ENCODE assay signal across 14 cellular contexts in genomic region chrX:86149089-86149488, GRCh38. TPM values are rescaled to one million over a fixed set of nuclear protein-coding genes. Genes with fewer than 3 reads are reported as not detected.
DNase-seq lines count a peak whose midpoint lies in the region; ATAC-seq, FAIRE-seq and TF ChIP-seq lines count a peak whose summit lies in the region.
"Had no signal": no experiment of that assay in that cellular context is flagged by ENCODE, and none has a peak within 500 bp of the region (broad histone marks: within the 10 kb centered on the region; RNA-seq: fewer than 3 reads in every experiment).

No MANE protein-coding gene starts in this region.

- ATAC-seq in A549 (no peak), GM23338 (no peak), HG02588 (IDR thresholded peaks at IDR 0.05; ENCODE audit: unreplicated experiment) (no peak), omental fat pad (ENCODE audit: low FRiP score) (no peak)

- H3K27ac Mint-ChIP-seq in GM23338 = no peak overlapping the region
- no peak overlapping the region for H3K27ac Mint-ChIP-seq in chondrocyte (ENCODE audit: unreplicated experiment)

- DNase-seq in A549 (ENCODE audit: low read depth in 1 of 2, low spot score in 1 of 2) (no peak), GM23338 (ENCODE audit: low spot score) (no peak), chondrocyte (ENCODE audit: low spot score) (no peak), omental fat pad (ENCODE audit: low spot score) (no peak), medulla oblongata (ENCODE audit: extremely low spot score) (no peak), GM20000 (ENCODE audit: low spot score) (no peak)
- DNase-seq: activated CD4-positive, CD25-positive, alpha-beta regulatory T cell treated with anti-CD3 and anti-CD28 coated beads, Interleukin-2, amount 50 U/mL, for 72 hours; cerebellar nuclear complex; DMS 273 treated with DMSO at 0.1 percent for 48 hours; GM23248; hippocampal formation; NCI-H1436 had no signal

- no peaks in the 10 kb centered on the region for H3K36me3 Mint-ChIP-seq in GM23338 (ENCODE audit: low read depth)
- peaks cover 2% of the 10 kb centered on the region for H3K36me3 Mint-ChIP-seq in chondrocyte (ENCODE audit: low read depth)

- H3K4me2 ChIP-seq in A549 (peak overlapping the region; percentile 75), GM23338 (peak overlapping the region; percentile 84), neural cell (ENCODE audit: low read length) (no peak overlapping the region)

- H3K27ac ChIP-seq in A549 (no peak overlapping the region), GM23338 (ENCODE audit: low read depth) (no peak overlapping the region), neural cell (ENCODE audit: low read length) (no peak overlapping the region)
- H3K27ac ChIP-seq: GM23248 had no signal

- no peak for TF ChIP-seq CTCF in A549 (IDR thresholded peaks at IDR 0.05)
- TF ChIP-seq CTCF in GM23338 (conservative IDR thresholded peaks at IDR 0.05; ENCODE audit: low read depth in 2 of 2) = no peak
- TF ChIP-seq CTCF in chondrocyte (IDR thresholded peaks at IDR 0.05) = no peak
- TF ChIP-seq CTCF in neural cell (IDR thresholded peaks at IDR 0.05; ENCODE audit: poor library complexity, severe bottlenecking) = no peak
- no peak for TF ChIP-seq CTCF in omental fat pad (IDR thresholded peaks at IDR 0.05)
- TF ChIP-seq CTCF in GM20000 (IDR thresholded peaks at IDR 0.05; ENCODE audit: extremely low read depth, missing control alignments) = no peak

- no peak for FAIRE-seq in A549 (lab: Jason Lieb, UNC)

- H3K4me3 Mint-ChIP-seq in GM23338 (peak overlapping the region; percentile 91), chondrocyte (ENCODE audit: unreplicated experiment) (peak overlapping the region; percentile 84)

- H3K4me3 ChIP-seq in A549 (peak overlapping the region; percentile 50), GM23338 (peak overlapping the region; percentile 68), neural cell (ENCODE audit: low read length) (peak overlapping the region; percentile 71)

- H3K27me3 Mint-ChIP-seq in GM23338 (ENCODE audit: insufficient read depth, low read depth, poor library complexity) (peaks cover 34% of the 10 kb centered on the region), chondrocyte (ENCODE audit: low read depth) (peaks cover 56% of the 10 kb centered on the region)

- 19% methylated on average over 11 of the region's 11 CpGs for WGBS in A549 (ENCODE audit: missing lambda C conversion rate)

- TF ChIP-seq POLR2A in A549 (IDR thresholded peaks at IDR 0.05; ENCODE audit: low read length) = no peak

- CTCF ChIA-PET in A549 (lab: Yijun Ruan, JAX) = no interaction called here

- peaks cover 9% of the 10 kb centered on the region; the same call in 1 of the 3 replicates for H3K9me3 ChIP-seq in A549
- H3K9me3 ChIP-seq in neural cell (ENCODE audit: low read length) = no peaks in the 10 kb centered on the region

- H3K27me3 ChIP-seq in GM23338 (ENCODE audit: insufficient read depth) (peaks cover 49% of the 10 kb centered on the region), neural cell (ENCODE audit: insufficient read depth, low read depth, low read length) (peaks cover 25% of the 10 kb centered on the region)

- H3K4me1 Mint-ChIP-seq in GM23338 = peaks cover 8% of the 10 kb centered on the region; the same call in 2 of the 3 replicates
- H3K4me1 Mint-ChIP-seq in chondrocyte (ENCODE audit: low read depth) = peaks cover 21% of the 10 kb centered on the region

- H3K4me1 ChIP-seq in A549 (peaks cover 4% of the 10 kb centered on the region; the same call in 1 of the 3 replicates), GM23338 (ENCODE audit: insufficient read depth) (peaks cover 9% of the 10 kb centered on the region; the same call in 1 of the 2 replicates)

- H3K9me3 Mint-ChIP-seq in GM23338 = no peaks in the 10 kb centered on the region
- H3K9me3 Mint-ChIP-seq in chondrocyte (ENCODE audit: low read depth) = no peaks in the 10 kb centered on the region

- no peak for TF ChIP-seq EP300 in A549 (IDR thresholded peaks at IDR 0.05)
- no peak for TF ChIP-seq EP300 in neural cell (conservative IDR thresholded peaks at IDR 0.05; ENCODE audit: poor library complexity, severe bottlenecking)

- POLR2A ChIA-PET in A549 (lab: Yijun Ruan, JAX) = no interaction called here

- no peaks in the 10 kb centered on the region for H3F3A ChIP-seq in GM23338 (replicated peaks; ENCODE audit: low read depth)
- H3F3A ChIP-seq in neural cell (ENCODE audit: insufficient read depth, low read length, poor library complexity, severe bottlenecking) = no peaks in the 10 kb centered on the region

- H3K9me2 ChIP-seq in GM23338 (ENCODE audit: insufficient read depth) (no peaks in the 10 kb centered on the region), neural cell (ENCODE audit: insufficient read depth, low read length) (no peaks in the 10 kb centered on the region)

- H2AFZ ChIP-seq in GM23338 (peak overlapping the region; percentile 76), neural cell (ENCODE audit: low read depth, low read length) (no peak overlapping the region)

- TF ChIP-seq RAD21 in A549 (conservative IDR thresholded peaks at IDR 0.05 in 1 of 2, IDR thresholded peaks at IDR 0.05 in 1 of 2) (no peak), neural cell (conservative IDR thresholded peaks at IDR 0.05) (no peak)

- H4K20me1 ChIP-seq in GM23338 (replicated peaks; ENCODE audit: insufficient read depth) (no peaks in the 10 kb centered on the region; the same call in 1 of the 2 replicates), neural cell (ENCODE audit: insufficient read depth) (no peaks in the 10 kb centered on the region)

- H3K79me2 ChIP-seq in GM23338 (replicated peaks; ENCODE audit: insufficient read depth) = no peaks in the 10 kb centered on the region
- H3K79me2 ChIP-seq in neural cell (replicated peaks; ENCODE audit: insufficient read depth, low read length) = no peaks in the 10 kb centered on the region

- H3K36me3 ChIP-seq in GM23338 (ENCODE audit: insufficient read depth) = no peaks in the 10 kb centered on the region
- no peaks in the 10 kb centered on the region for H3K36me3 ChIP-seq in neural cell (ENCODE audit: insufficient read depth, low read length)

- H3K9ac ChIP-seq in neural cell (ENCODE audit: low read length) = peak overlapping the region; percentile 9
- H3K9ac ChIP-seq: GM23248 had no signal

TF ChIP-seq in A549, 52 proteins besides CTCF, POLR2A, EP300 and RAD21 (continues in another document):
- TF ChIP-seq GATA3 (IDR thresholded peaks at IDR 0.05; ENCODE audit: borderline replicate concordance) (no peak), ZNF302 (CRISPR knock-in tag; IDR thresholded peaks at IDR 0.05) (no peak), SREBF2 (IDR thresholded peaks at IDR 0.05) (no peak), KDM1A (IDR thresholded peaks at IDR 0.05; ENCODE audit: low read depth) (no peak), MAFK (IDR thresholded peaks at IDR 0.05; ENCODE audit: partially characterized antibody) (no peak), ZSCAN20 (CRISPR knock-in tag; IDR thresholded peaks at IDR 0.05) (no peak), JUN (IDR thresholded peaks at IDR 0.05) (no peak), ZFP36 (IDR thresholded peaks at IDR 0.05; ENCODE audit: borderline replicate concordance, partially characterized antibody) (no peak)

TF ChIP-seq in neural cell, 6 proteins besides CTCF, POLR2A, EP300 and RAD21:
- TF ChIP-seq TAF1 (IDR thresholded peaks at IDR 0.05; ENCODE audit: low read depth) = no peak
- TF ChIP-seq MXI1 (conservative IDR thresholded peaks at IDR 0.05; ENCODE audit: poor library complexity, severe bottlenecking) = no peak
- no peak for TF ChIP-seq REST (IDR thresholded peaks at IDR 0.05; ENCODE audit: borderline replicate concordance)
- TF ChIP-seq SMC3 (conservative IDR thresholded peaks at IDR 0.05; ENCODE audit: poor library complexity) = no peak

RNA-seq across cellular contexts. Expression of gene DACH2, which starts 0.8 kb away (rescaled TPM):
- polyA plus RNA-seq in A549 (2011; rRNA removed) = 0.04 and 0.08 TPM in 2 replicates
- polyA plus RNA-seq in A549 (2012; cell fraction: cytosol; rRNA removed) = not detected in 2 replicates
- not detected in 2 replicates for polyA plus RNA-seq in A549 (2012; cell fraction: nucleus; rRNA removed)
- not detected in 3 replicates for polyA plus RNA-seq in A549 (2017; fragmentation: RNase III; extraction: RNeasy Plus Mini Kit Qiagen cat#74134 plus additional on column Dnase treatment)
- polyA minus RNA-seq in A549 (2011; rRNA and poly(A)+ RNA removed) = 0.08 and 0.34 TPM in 2 replicates
- total RNA-seq in GM23338 (2014; rRNA removed; shearing (Covaris generic)) = 3.0 and 4.6 TPM in 2 replicates
- polyA plus RNA-seq in GM23338 (2016; fragmentation: Nextera tagmentation; extraction: Ambion mirVana) = 2.0 and 2.4 TPM in 2 replicates
- not detected in 3 replicates for total RNA-seq in chondrocyte
- polyA plus RNA-seq in neural cell = 20.6 and 21.3 TPM in 2 replicates
- polyA minus RNA-seq in neural cell = 14.4 and 18.9 TPM in 2 replicates
- not detected for total RNA-seq in omental fat pad
- total RNA-seq: GM23248 had no signal
- polyA plus RNA-seq: GM23248 had no signal
